8 cellular contexts compared by ENCODE assay signal in genomic region chr19:45451181-45451849, GRCh38. TPM values are rescaled to one million over a fixed set of nuclear protein-coding genes. Genes with fewer than 3 reads are reported as not detected.
DNase-seq lines count a peak whose midpoint lies in the region; ATAC-seq, FAIRE-seq and TF ChIP-seq lines count a peak whose summit lies in the region.

No MANE protein-coding gene starts in this region.

- H3K9ac ChIP-seq in HUES64 (ENCODE audit: low read depth, low read length) = peak overlapping the region; percentile 80

- DNase-seq in GM12891 (ENCODE audit: insufficient read length, low spot score) = no peak
- DNase-seq in activated CD8-positive, alpha-beta T cell treated with anti-CD3 and anti-CD28 coated beads, Interleukin-2, amount 10 ng/mL, durations not matched to agents 7 days and 5 days = peak; percentile 68
- peak; percentile 66 for DNase-seq in fibroblast of peridontal ligament (ENCODE audit: extremely low read depth)
- no peak for DNase-seq in mucosa of gallbladder (ENCODE audit: low spot score)
- no peak for DNase-seq in GM19238 (ENCODE audit: insufficient read length, low spot score)

- H3K4me1 Mint-ChIP-seq in activated CD8-positive, alpha-beta T cell treated with anti-CD3 and anti-CD28 coated beads, Interleukin-2, amount 10 ng/mL, durations not matched to agents 7 days and 5 days (ENCODE audit: low read depth) = peaks cover 56% of the 10 kb centered on the region

- H3K4me1 ChIP-seq in HUES64 (ENCODE audit: insufficient read depth, low read length) (peaks cover 5% of the 10 kb centered on the region; the same call in 1 of the 2 replicates), neutrophil (ENCODE audit: control insufficient read depth in 1 of 2, insufficient read depth in 1 of 2, low read depth in 1 of 2, low read length in 1 of 2) (peaks cover 33 to 36% of the 10 kb centered on the region in 2 experiments)

- peak overlapping the region; percentile 93 for H3K27ac Mint-ChIP-seq in activated CD8-positive, alpha-beta T cell treated with anti-CD3 and anti-CD28 coated beads, Interleukin-2, amount 10 ng/mL, durations not matched to agents 7 days and 5 days

- H3K9me3 ChIP-seq in HUES64 (ENCODE audit: insufficient read depth, low read depth, low read length) (no peaks in the 10 kb centered on the region), neutrophil (no peaks in the 10 kb centered on the region)

- peaks cover 2% of the 10 kb centered on the region for H3K36me3 Mint-ChIP-seq in activated CD8-positive, alpha-beta T cell treated with anti-CD3 and anti-CD28 coated beads, Interleukin-2, amount 10 ng/mL, durations not matched to agents 7 days and 5 days (ENCODE audit: low read depth)

- H3K36me3 ChIP-seq in HUES64 (ENCODE audit: insufficient read depth, low read length) = no peaks in the 10 kb centered on the region
- no peaks in the 10 kb centered on the region for H3K36me3 ChIP-seq in neutrophil

- H3K4me3 Mint-ChIP-seq in activated CD8-positive, alpha-beta T cell treated with anti-CD3 and anti-CD28 coated beads, Interleukin-2, amount 10 ng/mL, durations not matched to agents 7 days and 5 days = peak overlapping the region; percentile 81

- TF ChIP-seq CTCF in neutrophil (IDR thresholded peaks at IDR 0.05) = no peak

- H3K27me3 Mint-ChIP-seq in activated CD8-positive, alpha-beta T cell treated with anti-CD3 and anti-CD28 coated beads, Interleukin-2, amount 10 ng/mL, durations not matched to agents 7 days and 5 days (ENCODE audit: low read depth) = peaks cover 9% of the 10 kb centered on the region

- WGBS in HUES64 = 37% methylated on average over 21 of the region's 21 CpGs

- no peak for TF ChIP-seq POLR2A in GM12891 (IDR thresholded peaks at IDR 0.05; ENCODE audit: low read depth, low read length)

- FAIRE-seq in GM12891 (lab: Jason Lieb, UNC) = peak; percentile 76

- peak; percentile 35 for ATAC-seq in activated CD8-positive, alpha-beta T cell treated with anti-CD3 and anti-CD28 coated beads, Interleukin-2, amount 10 ng/mL, durations not matched to agents 7 days and 5 days
- no peak for ATAC-seq in GM21619 (IDR thresholded peaks at IDR 0.05; ENCODE audit: unreplicated experiment)

- H3K27ac ChIP-seq in HUES64 (ENCODE audit: low read depth, low read length) (no peak overlapping the region), neutrophil (peak overlapping the region; percentile 94)

- H3K27me3 ChIP-seq in HUES64 (ENCODE audit: insufficient read depth, low read length) (peaks cover 21% of the 10 kb centered on the region), neutrophil (peaks cover 54% of the 10 kb centered on the region)

- POLR2A ChIA-PET in activated CD8-positive, alpha-beta T cell treated with anti-CD3 and anti-CD28 coated beads, Interleukin-2, amount 10 ng/mL, durations not matched to agents 7 days and 5 days (lab: Charles Lee) = interaction anchor here (0.6 to 1.3 kb wide), 5 partner anchors 9 to 27 kb away, joined by 3 to 13 read pairs (median 4); partner anchors contain the start of gene FOSB

- H3K4me3 ChIP-seq in HUES64 (ENCODE audit: low read length) (peak overlapping the region; percentile 62), neutrophil (ENCODE audit: low read depth in 1 of 2, low read length in 1 of 2) (peak overlapping the region; percentile 67 to 80)

- CTCF ChIA-PET in activated CD8-positive, alpha-beta T cell treated with anti-CD3 and anti-CD28 coated beads, Interleukin-2, amount 10 ng/mL, durations not matched to agents 7 days and 5 days (lab: Charles Lee) = interaction anchor here (1.0 to 3.9 kb wide), 3 partner anchors 12 to 27 kb away, joined by 5 to 21 read pairs (median 6); partner anchors contain the start of gene FOSB

- H3K9me3 Mint-ChIP-seq in activated CD8-positive, alpha-beta T cell treated with anti-CD3 and anti-CD28 coated beads, Interleukin-2, amount 10 ng/mL, durations not matched to agents 7 days and 5 days (ENCODE audit: insufficient read depth) = no peaks in the 10 kb centered on the region

TF ChIP-seq in GM12891, 5 proteins besides CTCF, POLR2A, EP300 and RAD21:
- TF ChIP-seq POLR2AphosphoS5 (IDR thresholded peaks at IDR 0.05; ENCODE audit: low read depth, low read length) = 0 out of 2 replicates have a peak, but pooled peaks have one; percentile 19
- no peak for TF ChIP-seq PAX5 (IDR thresholded peaks at IDR 0.05; ENCODE audit: insufficient read depth, low read length, severe bottlenecking)

RNA-seq across cellular contexts. Expression of gene FOSB, which starts 16.5 kb away (rescaled TPM):
- polyA plus RNA-seq in GM12891 (2012; ENCODE audit: low read depth, missing spikeins) = 6.5 TPM
- polyA plus RNA-seq in HUES64 (2013, experiment 1 of 2) = 0.25 TPM
- polyA plus RNA-seq in HUES64 (2013, experiment 2 of 2) = 0.44 TPM
- total RNA-seq in activated CD8-positive, alpha-beta T cell treated with anti-CD3 and anti-CD28 coated beads, Interleukin-2, amount 10 ng/mL, durations not matched to agents 7 days and 5 days = 100 to 1,000 TPM; 154 to 172 TPM
- 7.2 TPM for total RNA-seq in mucosa of gallbladder

RNA-seq across cellular contexts. Expression of gene ERCC1, which starts 27.6 kb away (rescaled TPM):
- 37.4 TPM for polyA plus RNA-seq in GM12891 (2012; ENCODE audit: low read depth, missing spikeins)
- 34.4 TPM for polyA plus RNA-seq in HUES64 (2013, experiment 1 of 2)
- 45.5 TPM for polyA plus RNA-seq in HUES64 (2013, experiment 2 of 2)
- 10 to 100 TPM; 57.5 to 64.8 TPM for total RNA-seq in activated CD8-positive, alpha-beta T cell treated with anti-CD3 and anti-CD28 coated beads, Interleukin-2, amount 10 ng/mL, durations not matched to agents 7 days and 5 days
- 57.0 TPM for total RNA-seq in mucosa of gallbladder

RNA-seq across cellular contexts. Expression of gene POLR1G, which starts 44.9 kb away (rescaled TPM):
- 2.7 TPM for polyA plus RNA-seq in GM12891 (2012; ENCODE audit: low read depth, missing spikeins)
- 22.8 TPM for polyA plus RNA-seq in HUES64 (2013, experiment 1 of 2)
- 22.9 TPM for polyA plus RNA-seq in HUES64 (2013, experiment 2 of 2)
- total RNA-seq in activated CD8-positive, alpha-beta T cell treated with anti-CD3 and anti-CD28 coated beads, Interleukin-2, amount 10 ng/mL, durations not matched to agents 7 days and 5 days = 10 to 100 TPM in 1 of 2 experiments, 1 to 10 TPM in 1; 9.5 to 10.6 TPM
- total RNA-seq in mucosa of gallbladder = 4.9 TPM

RNA-seq across cellular contexts. Expression of gene RTN2, which starts 45.5 kb away (rescaled TPM):
- polyA plus RNA-seq in GM12891 (2012; ENCODE audit: low read depth, missing spikeins) = 5.6 TPM
- 17.2 TPM for polyA plus RNA-seq in HUES64 (2013, experiment 1 of 2)
- 18.8 TPM for polyA plus RNA-seq in HUES64 (2013, experiment 2 of 2)
- total RNA-seq in activated CD8-positive, alpha-beta T cell treated with anti-CD3 and anti-CD28 coated beads, Interleukin-2, amount 10 ng/mL, durations not matched to agents 7 days and 5 days = 1 to 10 TPM; 2.0 to 3.4 TPM
- 10.7 TPM for total RNA-seq in mucosa of gallbladder

RNA-seq across cellular contexts. Expression of gene PPP1R13L, which starts 46.4 kb away (rescaled TPM):
- 10.9 TPM for polyA plus RNA-seq in GM12891 (2012; ENCODE audit: low read depth, missing spikeins)
- polyA plus RNA-seq in HUES64 (2013, experiment 1 of 2) = 15.4 TPM
- polyA plus RNA-seq in HUES64 (2013, experiment 2 of 2) = 19.3 TPM
- total RNA-seq in activated CD8-positive, alpha-beta T cell treated with anti-CD3 and anti-CD28 coated beads, Interleukin-2, amount 10 ng/mL, durations not matched to agents 7 days and 5 days = 10 to 100 TPM; 11.8 to 13.4 TPM
- total RNA-seq in mucosa of gallbladder = 54.2 TPM

Comparison
In these comparisons a context has a peak if more than half of its experiments do, and no peak if none do; other contexts are left out.
1. DNase-seq: peak in activated CD8-positive, alpha-beta T cell treated with anti-CD3 and anti-CD28 coated beads, Interleukin-2, amount 10 ng/mL, durations not matched to agents 7 days and 5 days (single experiment) and fibroblast of peridontal ligament (single experiment); none in GM12891 (single experiment), mucosa of gallbladder (single experiment) and GM19238 (single experiment).
2. RNA of gene FOSB, which starts 16.5 kb away (total RNA-seq): 154 to 172 TPM in activated CD8-positive, alpha-beta T cell treated with anti-CD3 and anti-CD28 coated beads, Interleukin-2, amount 10 ng/mL, durations not matched to agents 7 days and 5 days; 7.2 TPM in mucosa of gallbladder (single experiment); every median in the first group is over 10 times any median in the second.